In genomic region chr12:77830502-77830901, GRCh38 we compare ENCODE assay signal across 15 cellular contexts. TPM values are rescaled to one million over a fixed set of nuclear protein-coding genes. Genes with fewer than 3 reads are reported as not detected.
A peak's percentile ranks its signal among the peaks of the same experiment; 100 is the strongest.
DNase-seq lines count a peak whose midpoint lies in the region; ATAC-seq and TF ChIP-seq lines count a peak whose summit lies in the region.
"Had no signal": no experiment of that assay in that cellular context is flagged by ENCODE, and none has a peak within 500 bp of the region (broad histone marks: within the 10 kb centered on the region; RNA-seq: fewer than 3 reads in every experiment).

Gene NAV3, plus strand, starts transcription at chr12:77830894. Its CDS starts 568 bp downstream, at chr12:77831462.

- no peaks in the 10 kb centered on the region for H3F3A ChIP-seq in GM23338 (replicated peaks; ENCODE audit: low read depth)

- H3K4me2 ChIP-seq in GM23338, result no peak within 1 kb of the TSS
- peak within 1 kb of the TSS; percentile 36 for H3K4me2 ChIP-seq in hepatocyte

- H3K9me3 ChIP-seq in hepatocyte (ENCODE audit: low read depth) (no peaks in the 10 kb centered on the region), sigmoid colon (no peaks in the 10 kb centered on the region), SJCRH30 (replicated peaks) (no peaks in the 10 kb centered on the region)
- H3K9me3 ChIP-seq: stomach had no signal

- DNase-seq in GM23338 (ENCODE audit: low spot score) (no peak), caudate nucleus (lab: John Stamatoyannopoulos, UW) (no peak), hepatocyte (ENCODE audit: low spot score) (no peak), sigmoid colon (no peak), SJCRH30 (no peak), GDM1 (lab: John Stamatoyannopoulos, UW) (no peak), NCI-H2227 (lab: John Stamatoyannopoulos, UW; ENCODE audit: unreplicated experiment) (no peak)
- DNase-seq: CD4-positive, CD25-positive, alpha-beta regulatory T cell; erythroblast; mesendoderm; NCI-H1930; stomach had no signal

- 0 out of 2 replicates have a peak within 1 kb of the TSS, but pooled peaks have one; percentile 43 for H3K27ac Mint-ChIP-seq in GM23338
- H3K27ac Mint-ChIP-seq: activated naive CD4-positive, alpha-beta T cell treated with anti-CD3 and anti-CD28 coated beads, Interleukin-2, amount 50 U/mL, for 24 hours had no signal

- TF ChIP-seq EP300 in sigmoid colon (IDR thresholded peaks at IDR 0.05), result no peak

- no peaks in the 10 kb centered on the region for H3K36me3 Mint-ChIP-seq in GM23338 (ENCODE audit: low read depth)
- H3K36me3 Mint-ChIP-seq: activated naive CD4-positive, alpha-beta T cell treated with anti-CD3 and anti-CD28 coated beads, Interleukin-2, amount 50 U/mL, for 24 hours; CD4-positive, CD25-positive, alpha-beta regulatory T cell had no signal

- TF ChIP-seq CTCF in GM23338 (conservative IDR thresholded peaks at IDR 0.05; ENCODE audit: low read depth in 2 of 2), result no peak
- TF ChIP-seq CTCF in hepatocyte (IDR thresholded peaks at IDR 0.05; ENCODE audit: poor library complexity), result no peak
- no peak for TF ChIP-seq CTCF in sigmoid colon (IDR thresholded peaks at IDR 0.05)

- H3K4me1 Mint-ChIP-seq in GM23338, result no peaks in the 10 kb centered on the region; the same call in 2 of the 3 replicates
- H3K4me1 Mint-ChIP-seq: activated naive CD4-positive, alpha-beta T cell treated with anti-CD3 and anti-CD28 coated beads, Interleukin-2, amount 50 U/mL, for 24 hours; CD4-positive, CD25-positive, alpha-beta regulatory T cell had no signal

- no peak for TF ChIP-seq POLR2A in sigmoid colon (IDR thresholded peaks at IDR 0.05)

- H2AFZ ChIP-seq in GM23338, result no peak within 1 kb of the TSS
- no peak within 1 kb of the TSS for H2AFZ ChIP-seq in hepatocyte

- H3K9me2 ChIP-seq in GM23338 (ENCODE audit: insufficient read depth) (no peaks in the 10 kb centered on the region), hepatocyte (replicated peaks; ENCODE audit: insufficient read depth) (no peaks in the 10 kb centered on the region)

- H3K79me2 ChIP-seq in GM23338 (replicated peaks; ENCODE audit: insufficient read depth), result no peaks in the 10 kb centered on the region
- H3K79me2 ChIP-seq in hepatocyte, result no peaks in the 10 kb centered on the region

- H3K27me3 Mint-ChIP-seq in GM23338 (ENCODE audit: insufficient read depth, low read depth, poor library complexity), result no peaks in the 10 kb centered on the region
- H3K27me3 Mint-ChIP-seq: activated naive CD4-positive, alpha-beta T cell treated with anti-CD3 and anti-CD28 coated beads, Interleukin-2, amount 50 U/mL, for 24 hours; CD4-positive, CD25-positive, alpha-beta regulatory T cell had no signal

- H3K4me3 Mint-ChIP-seq in GM23338, result no peak within 1 kb of the TSS
- H3K4me3 Mint-ChIP-seq: activated naive CD4-positive, alpha-beta T cell treated with anti-CD3 and anti-CD28 coated beads, Interleukin-2, amount 50 U/mL, for 24 hours; CD4-positive, CD25-positive, alpha-beta regulatory T cell had no signal

- no peaks in the 10 kb centered on the region for H4K20me1 ChIP-seq in GM23338 (replicated peaks; ENCODE audit: insufficient read depth)
- H4K20me1 ChIP-seq in hepatocyte (ENCODE audit: insufficient read depth, poor library complexity, severe bottlenecking), result no peaks in the 10 kb centered on the region

- H3K36me3 ChIP-seq in GM23338 (ENCODE audit: insufficient read depth) (no peaks in the 10 kb centered on the region), hepatocyte (replicated peaks; ENCODE audit: insufficient read depth, low read depth) (no peaks in the 10 kb centered on the region), sigmoid colon (no peaks in the 10 kb centered on the region), SJCRH30 (no peaks in the 10 kb centered on the region)
- H3K36me3 ChIP-seq: stomach had no signal

- ATAC-seq in GM23338, result no peak
- ATAC-seq in HG02763 (IDR thresholded peaks at IDR 0.05; ENCODE audit: unreplicated experiment), result no peak
- ATAC-seq: Panc1 had no signal

- WGBS in hepatocyte (ENCODE audit: low lambda C conversion rate, missing lambda C conversion rate), result 43% methylated on average over 3 of the region's 3 CpGs
- 8 to 15% methylated on average over 3 of the region's 3 CpGs for WGBS in sigmoid colon, 2 donors

- H3K27me3 ChIP-seq in GM23338 (ENCODE audit: insufficient read depth), result no peaks in the 10 kb centered on the region
- H3K27me3 ChIP-seq in hepatocyte, result no peaks in the 10 kb centered on the region
- no peaks in the 10 kb centered on the region for H3K27me3 ChIP-seq in sigmoid colon
- no peaks in the 10 kb centered on the region for H3K27me3 ChIP-seq in SJCRH30
- H3K27me3 ChIP-seq: stomach had no signal

- intact Hi-C loops in sigmoid colon (cut with DNase I), result no loop called here

- H3K4me3 ChIP-seq in GM23338, result no peak within 1 kb of the TSS
- no peak within 1 kb of the TSS for H3K4me3 ChIP-seq in hepatocyte
- H3K4me3 ChIP-seq in sigmoid colon, result peak within 1 kb of the TSS in 3 of 4 donors; percentile 20 to 35 (median 31)
- no peak within 1 kb of the TSS for H3K4me3 ChIP-seq in SJCRH30
- H3K4me3 ChIP-seq: stomach had no signal

- H3K27ac ChIP-seq in GM23338 (ENCODE audit: low read depth) (no peak within 1 kb of the TSS), caudate nucleus (ENCODE audit: low read depth, low read length) (peak within 1 kb of the TSS; percentile 8), hepatocyte (peak within 1 kb of the TSS; percentile 32), sigmoid colon (peak within 1 kb of the TSS; percentile 38 to 63 (median 51)), SJCRH30 (no peak within 1 kb of the TSS)

- H3K9me3 Mint-ChIP-seq in GM23338, result no peaks in the 10 kb centered on the region
- H3K9me3 Mint-ChIP-seq: activated naive CD4-positive, alpha-beta T cell treated with anti-CD3 and anti-CD28 coated beads, Interleukin-2, amount 50 U/mL, for 24 hours had no signal

- H3K4me1 ChIP-seq in GM23338 (ENCODE audit: insufficient read depth) (no peaks in the 10 kb centered on the region), hepatocyte (ENCODE audit: insufficient read depth) (no peaks in the 10 kb centered on the region), sigmoid colon (peaks cover 0 to 8% (median 0%) of the 10 kb centered on the region in 4 donors), SJCRH30 (no peaks in the 10 kb centered on the region)

TF ChIP-seq in GM23338, 12 proteins besides CTCF, POLR2A, EP300 and RAD21:
- TF ChIP-seq EZH2phosphoT487 (IDR thresholded peaks at IDR 0.05; ENCODE audit: unreplicated experiment), result no peak
- no peak for TF ChIP-seq CREB1 (CRISPR knock-in tag; IDR thresholded peaks at IDR 0.05; ENCODE audit: low read depth)
- no peak for TF ChIP-seq REST (IDR thresholded peaks at IDR 0.05; ENCODE audit: unreplicated experiment)
- no peak for TF ChIP-seq ZNF114 (CRISPR knock-in tag; IDR thresholded peaks at IDR 0.05)
- no peak for TF ChIP-seq NANOG (IDR thresholded peaks at IDR 0.05; ENCODE audit: borderline replicate concordance)
- TF ChIP-seq EZH2 (IDR thresholded peaks at IDR 0.05; ENCODE audit: low read depth, unreplicated experiment), result no peak
- no peak for TF ChIP-seq JUNB (IDR thresholded peaks at IDR 0.05; ENCODE audit: unreplicated experiment)
- no peak for TF ChIP-seq ZNF331 (CRISPR knock-in tag; IDR thresholded peaks at IDR 0.05; ENCODE audit: low read depth)
- no peak for TF ChIP-seq ETS1 (IDR thresholded peaks at IDR 0.05)
TF ChIP-seq in GM23338: peak in this region for 0.

RNA-seq across cellular contexts. Expression of gene NAV3, which starts in this region (rescaled TPM):
- total RNA-seq in GM23338 (2014; rRNA removed; shearing (Covaris generic)), result 10.5 and 12.0 TPM in 2 replicates
- polyA plus RNA-seq in GM23338 (2016; fragmentation: Nextera tagmentation; extraction: Ambion mirVana), result 3.2 and 4.0 TPM in 2 replicates
- 6.6 and 9.2 TPM in 2 replicates for total RNA-seq in hepatocyte
- polyA plus RNA-seq in hepatocyte, result 1.4 and 3.0 TPM in 2 replicates
- total RNA-seq in sigmoid colon, result 10 to 100 TPM in 1 of 4 donors, 1 to 10 TPM in 3; 6.8 to 13.3 (median 8.1) TPM
- 1 to 10 TPM in 1 of 3 donors, under 1 TPM in 1, not detected in 1; 0.50 to 1.2 TPM for polyA plus RNA-seq in sigmoid colon
- total RNA-seq in SJCRH30 (2014; rRNA removed; shearing (Covaris generic)), result 0.93 and 1.1 TPM in 2 replicates
- total RNA-seq: CD4-positive, CD25-positive, alpha-beta regulatory T cell had no signal
- polyA plus RNA-seq: CD4-positive, CD25-positive, alpha-beta regulatory T cell had no signal

Comparison
In these comparisons a context has a peak if more than half of its experiments do, and no peak if none do; other contexts are left out.
1. H3K27ac ChIP-seq: peak in caudate nucleus (single experiment), hepatocyte (single experiment) and sigmoid colon (4 of 4); none in GM23338 (single experiment) and SJCRH30 (single experiment).
2. H3K4me3 ChIP-seq: peak in sigmoid colon (3 of 4); none in GM23338 (single experiment), hepatocyte (single experiment) and SJCRH30 (single experiment).